In the genomic region with DNA sequence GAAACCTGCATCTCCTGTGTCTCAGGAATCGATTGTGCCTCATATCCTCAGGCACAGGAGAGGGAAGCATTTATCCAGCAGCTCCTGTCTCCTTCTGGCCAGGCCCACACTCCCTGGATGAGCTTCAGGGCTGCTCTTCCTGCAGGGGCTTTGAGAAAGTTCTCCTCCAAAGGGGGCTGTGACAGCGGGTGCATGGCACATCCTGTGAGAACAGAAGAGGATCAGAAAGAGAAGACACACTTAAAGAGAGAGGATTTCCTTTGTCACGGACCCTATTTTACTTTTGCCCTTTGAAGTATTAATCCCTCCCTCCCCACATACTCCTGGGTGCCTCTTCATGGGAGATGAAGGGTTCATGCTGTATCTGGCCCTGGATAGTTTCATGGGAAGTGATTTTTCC, we compare ENCODE assay signal across 11 cellular contexts.
"Had no signal": no experiment of that assay in that cellular context is flagged by ENCODE, and none has a peak within 500 bp of the region (broad histone marks: within the 10 kb centered on the region; RNA-seq: fewer than 3 reads in every experiment).

No MANE protein-coding gene starts in this region.

- H3K27ac Mint-ChIP-seq: dendritic cell treated with granulocyte-macrophage colony-stimulating factor and Interleukin-4, amounts not matched to agents 40 ng/mL and 50 ng/mL, for 4 days; effector memory CD8-positive, alpha-beta T cell; stimulated activated effector memory CD8-positive, alpha-beta T cell treated with anti-CD3 and anti-CD28 coated beads, Interleukin-12 subunit alpha, Interleukin-12 subunit beta, amount 100 ng/mL, for 72 hours had no signal

- H3K9me3 Mint-ChIP-seq: dendritic cell treated with granulocyte-macrophage colony-stimulating factor and Interleukin-4, amounts not matched to agents 40 ng/mL and 50 ng/mL, for 4 days; effector memory CD8-positive, alpha-beta T cell; naive B cell; stimulated activated effector memory CD8-positive, alpha-beta T cell treated with anti-CD3 and anti-CD28 coated beads, Interleukin-12 subunit alpha, Interleukin-12 subunit beta, amount 100 ng/mL, for 72 hours had no signal

- DNase-seq: activated CD4-positive, alpha-beta T cell treated with anti-CD3 and anti-CD28 coated beads, Interleukin-2, amount 50 U/mL, for 4 hours; activated naive CD4-positive, alpha-beta T cell treated with anti-CD3 and anti-CD28 coated beads, Interleukin-2, amount 50 U/mL, for 16 hours; activated T-cell treated with anti-CD3 and anti-CD28 coated beads for 4 hours; effector memory CD8-positive, alpha-beta T cell; foreskin keratinocyte; left ventricle myocardium inferior; naive B cell had no signal

- H3K4me1 Mint-ChIP-seq: stimulated activated effector memory CD8-positive, alpha-beta T cell treated with anti-CD3 and anti-CD28 coated beads, Interleukin-12 subunit alpha, Interleukin-12 subunit beta, amount 100 ng/mL, for 72 hours had no signal

- H3K79me2 ChIP-seq: parathyroid adenoma had no signal

- H3K9ac ChIP-seq: parathyroid adenoma had no signal

- H2AFZ ChIP-seq: parathyroid adenoma had no signal

- H3K9me3 ChIP-seq: left ventricle myocardium inferior, thoracic aorta had no signal

- H3K4me3 Mint-ChIP-seq: dendritic cell treated with granulocyte-macrophage colony-stimulating factor and Interleukin-4, amounts not matched to agents 40 ng/mL and 50 ng/mL, for 4 days; effector memory CD8-positive, alpha-beta T cell; naive B cell; stimulated activated effector memory CD8-positive, alpha-beta T cell treated with anti-CD3 and anti-CD28 coated beads, Interleukin-12 subunit alpha, Interleukin-12 subunit beta, amount 100 ng/mL, for 72 hours had no signal

- H3K36me3 Mint-ChIP-seq: naive B cell; stimulated activated effector memory CD8-positive, alpha-beta T cell treated with anti-CD3 and anti-CD28 coated beads, Interleukin-12 subunit alpha, Interleukin-12 subunit beta, amount 100 ng/mL, for 72 hours had no signal

- ATAC-seq: effector memory CD8-positive, alpha-beta T cell had no signal

- H3K27ac ChIP-seq: foreskin keratinocyte, left ventricle myocardium inferior, parathyroid adenoma, thoracic aorta had no signal

- H3K4me3 ChIP-seq: left ventricle myocardium inferior, thoracic aorta had no signal

- H3K4me1 ChIP-seq: foreskin keratinocyte, left ventricle myocardium inferior had no signal

- H3K36me3 ChIP-seq: left ventricle myocardium inferior, thoracic aorta had no signal
